ENCODE assay signal across 15 cellular contexts in the genomic region with DNA sequence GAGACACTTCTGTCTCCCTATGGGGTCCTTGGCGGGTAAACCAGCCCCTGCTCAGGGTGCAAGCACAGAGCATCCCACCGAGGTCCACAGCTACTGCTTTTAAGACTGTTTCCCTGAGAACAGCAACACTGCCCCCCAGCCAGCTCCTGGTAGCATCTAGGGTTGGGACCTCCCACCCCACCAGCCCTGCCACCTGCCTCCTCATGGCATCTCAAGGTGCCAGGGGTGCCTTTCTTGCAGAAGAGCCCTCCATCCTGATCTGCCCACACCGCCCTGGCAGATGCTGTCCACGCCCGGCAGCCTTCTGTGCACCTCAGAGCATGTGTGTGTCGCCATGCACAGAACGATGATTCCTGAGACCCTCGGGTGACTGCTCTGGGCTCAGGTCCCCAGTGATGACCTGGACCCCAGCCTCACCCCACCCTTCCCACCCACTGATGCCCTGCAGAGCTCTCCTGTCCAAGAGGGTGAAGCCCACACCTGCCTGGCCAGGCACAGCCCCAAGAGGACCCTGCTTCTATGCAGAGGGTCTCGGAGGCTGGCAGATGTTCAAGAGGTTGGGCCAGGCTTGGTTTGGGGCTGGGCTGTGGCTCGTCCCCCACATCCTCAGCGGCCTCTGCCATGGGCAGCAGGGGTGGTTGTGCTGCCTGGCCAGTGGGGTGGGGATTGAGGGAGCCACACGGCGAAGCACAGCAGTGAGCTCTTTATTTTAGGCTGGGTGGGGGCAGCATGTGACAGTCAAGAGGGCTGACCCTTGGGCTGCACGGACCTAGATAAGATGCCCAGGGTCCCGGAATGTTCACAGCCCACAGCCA. TPM values are rescaled to one million over a fixed set of nuclear protein-coding genes. Genes with fewer than 3 reads are reported as not detected.
A peak's percentile ranks its signal among the peaks of the same experiment; 100 is the strongest.
DNase-seq lines count a peak whose midpoint lies in the region; ATAC-seq and TF ChIP-seq lines count a peak whose summit lies in the region.
"Had no signal": no experiment of that assay in that cellular context is flagged by ENCODE, and none has a peak within 500 bp of the region (broad histone marks: within the 10 kb centered on the region; RNA-seq: fewer than 3 reads in every experiment).

No MANE protein-coding gene starts in this region.

- no peak for ATAC-seq in activated T-cell treated with anti-CD3 and anti-CD28 coated beads, Interleukin-2, amount 50 U/mL, for 72 hours (replicated peaks in 1 of 2)
- ATAC-seq in activated T-cell treated with anti-CD3 and anti-CD28 coated beads, Interleukin-2, amount 50 U/mL, for 4 hours: no peak
- ATAC-seq: activated naive CD4-positive, alpha-beta T cell treated with anti-CD3 and anti-CD28 coated beads, Interleukin-2, amount 50 U/mL, for 72 hours; natural killer cell treated with Interleukin-12 subunit alpha and Interleukin-12 subunit beta and Interleukin-15 and Interleukin-18, amount 100 ng/mL, for 72 hours had no signal

- H3K27me3 ChIP-seq in Karpas-422 (ENCODE audit: low read length): no peaks in the 10 kb centered on the region
- no peaks in the 10 kb centered on the region for H3K27me3 ChIP-seq in dorsolateral prefrontal cortex
- H3K27me3 ChIP-seq: body of pancreas, Peyer's patch had no signal

- H3K27ac ChIP-seq in Karpas-422 (ENCODE audit: low read length) (no peak overlapping the region), dorsolateral prefrontal cortex (peak overlapping the region in 57 of 59 donors; percentile 28 to 87 (median 77))
- H3K27ac ChIP-seq: body of pancreas, Peyer's patch had no signal

- no peaks in the 10 kb centered on the region for H3K79me2 ChIP-seq in Karpas-422 (ENCODE audit: low read length)

- TF ChIP-seq CTCF in dorsolateral prefrontal cortex (IDR thresholded peaks at IDR 0.05 in 54 of 56, conservative IDR thresholded peaks at IDR 0.05 in 2 of 56; ENCODE audit: low read depth in 1 of 56, partially characterized antibody in 56 of 56) (no peak), osteocyte (IDR thresholded peaks at IDR 0.05) (no peak)

- H3K4me3 Mint-ChIP-seq in activated T-cell treated with anti-CD3 and anti-CD28 coated beads, Interleukin-2, amount 50 U/mL, for 72 hours: peak overlapping the region; percentile 36 to 70
- no peak overlapping the region for H3K4me3 Mint-ChIP-seq in activated T-cell treated with anti-CD3 and anti-CD28 coated beads, Interleukin-2, amount 50 U/mL, for 4 hours
- H3K4me3 Mint-ChIP-seq in osteocyte (ENCODE audit: unreplicated experiment): peak overlapping the region; percentile 50
- H3K4me3 Mint-ChIP-seq: activated CD4-positive, alpha-beta T cell treated with anti-CD3 and anti-CD28 coated beads, Interleukin-2, amount 10 ng/mL, durations not matched to agents 7 days and 5 days; natural killer cell treated with Interleukin-12 subunit alpha and Interleukin-12 subunit beta and Interleukin-15 and Interleukin-18, amount 100 ng/mL, for 72 hours had no signal

- H3K9me3 Mint-ChIP-seq in activated T-cell treated with anti-CD3 and anti-CD28 coated beads, Interleukin-2, amount 50 U/mL, for 72 hours: no peaks in the 10 kb centered on the region
- no peaks in the 10 kb centered on the region for H3K9me3 Mint-ChIP-seq in activated T-cell treated with anti-CD3 and anti-CD28 coated beads, Interleukin-2, amount 50 U/mL, for 4 hours
- H3K9me3 Mint-ChIP-seq in osteocyte (ENCODE audit: unreplicated experiment): no peaks in the 10 kb centered on the region
- H3K9me3 Mint-ChIP-seq: activated CD4-positive, alpha-beta T cell treated with anti-CD3 and anti-CD28 coated beads, Interleukin-2, amount 10 ng/mL, durations not matched to agents 7 days and 5 days; activated naive CD4-positive, alpha-beta T cell treated with anti-CD3 and anti-CD28 coated beads, Interleukin-2, amount 50 U/mL, for 72 hours; CD8-positive, alpha-beta memory T cell; immature natural killer cell; natural killer cell treated with Interleukin-12 subunit alpha and Interleukin-12 subunit beta and Interleukin-15 and Interleukin-18, amount 100 ng/mL, for 72 hours had no signal

- H3K27me3 Mint-ChIP-seq in activated T-cell treated with anti-CD3 and anti-CD28 coated beads, Interleukin-2, amount 50 U/mL, for 72 hours (ENCODE audit: low read depth): no peaks in the 10 kb centered on the region
- H3K27me3 Mint-ChIP-seq in activated T-cell treated with anti-CD3 and anti-CD28 coated beads, Interleukin-2, amount 50 U/mL, for 4 hours (ENCODE audit: low read depth): no peaks in the 10 kb centered on the region
- H3K27me3 Mint-ChIP-seq in osteocyte (ENCODE audit: unreplicated experiment): no peaks in the 10 kb centered on the region
- H3K27me3 Mint-ChIP-seq: activated CD4-positive, alpha-beta T cell treated with anti-CD3 and anti-CD28 coated beads, Interleukin-2, amount 10 ng/mL, durations not matched to agents 7 days and 5 days; CD8-positive, alpha-beta memory T cell; natural killer cell treated with Interleukin-12 subunit alpha and Interleukin-12 subunit beta and Interleukin-15 and Interleukin-18, amount 100 ng/mL, for 72 hours had no signal

- H3K4me3 ChIP-seq in Karpas-422 (ENCODE audit: low read length) (peak overlapping the region; percentile 66), dorsolateral prefrontal cortex (peak overlapping the region in 56 of 59 donors; percentile 11 to 64 (median 46))
- H3K4me3 ChIP-seq: body of pancreas, Peyer's patch had no signal

- peaks cover 15% of the 10 kb centered on the region for H3K4me1 Mint-ChIP-seq in activated T-cell treated with anti-CD3 and anti-CD28 coated beads, Interleukin-2, amount 50 U/mL, for 72 hours (ENCODE audit: low read depth)
- peaks cover 15% of the 10 kb centered on the region for H3K4me1 Mint-ChIP-seq in activated T-cell treated with anti-CD3 and anti-CD28 coated beads, Interleukin-2, amount 50 U/mL, for 4 hours (ENCODE audit: low read depth)
- H3K4me1 Mint-ChIP-seq in osteocyte (ENCODE audit: unreplicated experiment): peaks cover 5% of the 10 kb centered on the region

- peak overlapping the region; percentile 80; the same call in 1 of the 2 replicates for H2AFZ ChIP-seq in Karpas-422 (ENCODE audit: low read length)

- H3K4me2 ChIP-seq in Karpas-422 (ENCODE audit: low read depth, low read length, poor library complexity, severe bottlenecking): peak overlapping the region; percentile 69

- H3K36me3 ChIP-seq in Karpas-422 (ENCODE audit: insufficient read depth, low read length): no peaks in the 10 kb centered on the region
- H3K36me3 ChIP-seq: Peyer's patch had no signal

- no peaks in the 10 kb centered on the region for H3K9me2 ChIP-seq in Karpas-422 (replicated peaks; ENCODE audit: insufficient read depth, low read length)

- intact Hi-C loops in dorsolateral prefrontal cortex (cut with DNase I): loop anchor here in 1 of 2 donors (1.0 to 5.0 kb wide), 2 partner anchors 36 to 87 kb away; no protein-coding TSS in a partner anchor

- no peaks in the 10 kb centered on the region for H4K20me1 ChIP-seq in Karpas-422 (ENCODE audit: insufficient read depth, low read depth, low read length)

- peak overlapping the region; percentile 65 for H3K9ac ChIP-seq in Karpas-422 (ENCODE audit: low read length)

- no peaks in the 10 kb centered on the region for H3K9me3 ChIP-seq in Karpas-422 (ENCODE audit: low read length)
- H3K9me3 ChIP-seq: body of pancreas, Peyer's patch had no signal

- H3K4me1 ChIP-seq in Karpas-422 (ENCODE audit: low read length): peaks cover 10% of the 10 kb centered on the region

- DNase-seq in activated T-cell treated with anti-CD3 and anti-CD28 coated beads, Interleukin-2, amount 50 U/mL, for 72 hours: no peak
- DNase-seq in activated T-cell treated with anti-CD3 and anti-CD28 coated beads, Interleukin-2, amount 50 U/mL, for 4 hours: no peak
- DNase-seq in Karpas-422 (no peak), dorsolateral prefrontal cortex (no peak), osteocyte (ENCODE audit: extremely low spot score, unreplicated experiment) (no peak), COR-L47 (lab: John Stamatoyannopoulos, UW) (no peak), hepatic stellate cell (ENCODE audit: low spot score) (no peak)
- DNase-seq in activated CD4-positive, alpha-beta T cell treated with anti-CD3 and anti-CD28 coated beads for 48 hours: no peak

- no peaks in the 10 kb centered on the region for H3K36me3 Mint-ChIP-seq in activated T-cell treated with anti-CD3 and anti-CD28 coated beads, Interleukin-2, amount 50 U/mL, for 72 hours (ENCODE audit: insufficient read depth in 2 of 2)
- no peaks in the 10 kb centered on the region for H3K36me3 Mint-ChIP-seq in activated T-cell treated with anti-CD3 and anti-CD28 coated beads, Interleukin-2, amount 50 U/mL, for 4 hours (ENCODE audit: insufficient read depth)
- H3K36me3 Mint-ChIP-seq in osteocyte (ENCODE audit: unreplicated experiment): no peaks in the 10 kb centered on the region
- H3K36me3 Mint-ChIP-seq: activated naive CD4-positive, alpha-beta T cell treated with anti-CD3 and anti-CD28 coated beads, Interleukin-2, amount 50 U/mL, for 72 hours; CD8-positive, alpha-beta memory T cell; immature natural killer cell; natural killer cell treated with Interleukin-12 subunit alpha and Interleukin-12 subunit beta and Interleukin-15 and Interleukin-18, amount 100 ng/mL, for 72 hours had no signal

- no peak overlapping the region for H3K27ac Mint-ChIP-seq in activated T-cell treated with anti-CD3 and anti-CD28 coated beads, Interleukin-2, amount 50 U/mL, for 72 hours
- no peak overlapping the region for H3K27ac Mint-ChIP-seq in osteocyte (ENCODE audit: unreplicated experiment)
- H3K27ac Mint-ChIP-seq: natural killer cell treated with Interleukin-12 subunit alpha and Interleukin-12 subunit beta and Interleukin-15 and Interleukin-18, amount 100 ng/mL, for 72 hours had no signal

RNA-seq across cellular contexts. Expression of a gene that starts 5.1 kb away (rescaled TPM):
- 1 to 10 TPM; 6.1 to 6.5 TPM for total RNA-seq in activated T-cell treated with anti-CD3 and anti-CD28 coated beads, Interleukin-2, amount 50 U/mL, for 72 hours
- total RNA-seq in activated T-cell treated with anti-CD3 and anti-CD28 coated beads, Interleukin-2, amount 50 U/mL, for 4 hours: 10 to 100 TPM; 13.6 to 16.4 (median 14.3) TPM
- total RNA-seq in Karpas-422 (2014; rRNA removed; shearing (Covaris generic); ENCODE audit: low replicate concordance): 4.7 and 14.8 TPM in 2 replicates
- total RNA-seq in dorsolateral prefrontal cortex (10 to 100 TPM in 85 of 120 experiments, 1 to 10 TPM in 35; 4.5 to 25.5 (median 11.4) TPM), osteocyte (9.5 and 12.3 TPM in 2 replicates)

RNA-seq across cellular contexts. Expression of a gene that starts 14.0 kb away (rescaled TPM):
- 1 to 10 TPM; 4.7 to 6.5 TPM for total RNA-seq in activated T-cell treated with anti-CD3 and anti-CD28 coated beads, Interleukin-2, amount 50 U/mL, for 72 hours
- total RNA-seq in activated T-cell treated with anti-CD3 and anti-CD28 coated beads, Interleukin-2, amount 50 U/mL, for 4 hours: 1 to 10 TPM; 2.2 to 4.8 (median 2.9) TPM
- total RNA-seq in Karpas-422 (2014; rRNA removed; shearing (Covaris generic); ENCODE audit: low replicate concordance): 4.8 and 5.6 TPM in 2 replicates
- total RNA-seq in dorsolateral prefrontal cortex (10 to 100 TPM; 29.3 to 75.4 (median 48.9) TPM), osteocyte (22.0 TPM in 2 replicates)

RNA-seq across cellular contexts. Expression of a gene that starts 14.7 kb away (rescaled TPM):
- 10 to 100 TPM; 27.1 to 31.1 TPM for total RNA-seq in activated T-cell treated with anti-CD3 and anti-CD28 coated beads, Interleukin-2, amount 50 U/mL, for 72 hours
- 10 to 100 TPM; 33.1 to 40.7 (median 35.5) TPM for total RNA-seq in activated T-cell treated with anti-CD3 and anti-CD28 coated beads, Interleukin-2, amount 50 U/mL, for 4 hours
- 21.8 and 41.5 TPM in 2 replicates for total RNA-seq in Karpas-422 (2014; rRNA removed; shearing (Covaris generic); ENCODE audit: low replicate concordance)
- total RNA-seq in dorsolateral prefrontal cortex: 10 to 100 TPM; 23.1 to 70.6 (median 42.1) TPM
- 21.3 and 23.0 TPM in 2 replicates for total RNA-seq in osteocyte

RNA-seq across cellular contexts. Expression of a gene that starts 20.2 kb away (rescaled TPM):
- 10 to 100 TPM; 66.6 to 83.2 TPM for total RNA-seq in activated T-cell treated with anti-CD3 and anti-CD28 coated beads, Interleukin-2, amount 50 U/mL, for 72 hours
- 10 to 100 TPM; 76.3 to 82.5 (median 81.9) TPM for total RNA-seq in activated T-cell treated with anti-CD3 and anti-CD28 coated beads, Interleukin-2, amount 50 U/mL, for 4 hours
- total RNA-seq in Karpas-422 (2014; rRNA removed; shearing (Covaris generic); ENCODE audit: low replicate concordance): 25.6 and 61.6 TPM in 2 replicates
- total RNA-seq in dorsolateral prefrontal cortex (100 to 1,000 TPM in 49 of 120 experiments, 10 to 100 TPM in 71; 57.3 to 194 (median 96.1) TPM), osteocyte (67.2 and 91.5 TPM in 2 replicates)

RNA-seq across cellular contexts. Expression of a gene that starts 49.0 kb away (rescaled TPM):
- 10 to 100 TPM in 1 of 2 donors, 1 to 10 TPM in 1; 10.0 to 12.1 TPM for total RNA-seq in activated T-cell treated with anti-CD3 and anti-CD28 coated beads, Interleukin-2, amount 50 U/mL, for 72 hours
- 10 to 100 TPM in 1 of 3 donors, 1 to 10 TPM in 2; 7.5 to 11.8 (median 8.0) TPM for total RNA-seq in activated T-cell treated with anti-CD3 and anti-CD28 coated beads, Interleukin-2, amount 50 U/mL, for 4 hours
- total RNA-seq in Karpas-422 (2014; rRNA removed; shearing (Covaris generic); ENCODE audit: low replicate concordance): 5.1 and 5.3 TPM in 2 replicates
- total RNA-seq in dorsolateral prefrontal cortex (10 to 100 TPM; 14.5 to 39.6 (median 23.2) TPM), osteocyte (15.8 and 18.3 TPM in 2 replicates)
